Comparison of ENCODE assay signal across 8 cellular contexts in genomic region chr6:53986165-53986720, GRCh38.
A peak's percentile ranks its signal among the peaks of the same experiment; 100 is the strongest.
DNase-seq lines count a peak whose midpoint lies in the region; ATAC-seq and TF ChIP-seq lines count a peak whose summit lies in the region.

No MANE protein-coding gene starts in this region.

- H3K9me3 ChIP-seq in colonic mucosa (no peaks in the 10 kb centered on the region), lower lobe of right lung (no peaks in the 10 kb centered on the region)

- H3K36me3 ChIP-seq in colonic mucosa (no peaks in the 10 kb centered on the region), lower lobe of right lung (no peaks in the 10 kb centered on the region)

- no peaks in the 10 kb centered on the region for H3K27me3 ChIP-seq in colonic mucosa
- no peaks in the 10 kb centered on the region for H3K27me3 ChIP-seq in lower lobe of right lung (ENCODE audit: low read depth)

- ATAC-seq in HG02885 (IDR thresholded peaks at IDR 0.05; ENCODE audit: poor library complexity, unreplicated experiment) = peak; percentile 60
- ATAC-seq in lower lobe of right lung = peak; percentile 51 to 80
- no peak for ATAC-seq in HG03045 (IDR thresholded peaks at IDR 0.05; ENCODE audit: unreplicated experiment)
- no peak for ATAC-seq in GM21619 (IDR thresholded peaks at IDR 0.05; ENCODE audit: unreplicated experiment)

- peak; percentile 85 for TF ChIP-seq CTCF in colonic mucosa (IDR thresholded peaks at IDR 0.05)
- peak; percentile 68 for TF ChIP-seq CTCF in lower lobe of right lung (IDR thresholded peaks at IDR 0.05)

- H3K4me1 ChIP-seq in colonic mucosa (no peaks in the 10 kb centered on the region), lower lobe of right lung (no peaks in the 10 kb centered on the region)

- H3K27ac ChIP-seq in colonic mucosa (no peak overlapping the region), lower lobe of right lung (no peak overlapping the region)

- intact Hi-C loops in colonic mucosa (cut with DNase I) = loop anchor here (2.0 kb wide), 1 partner anchor 283 kb away; no protein-coding TSS in a partner anchor
- intact Hi-C loops in lower lobe of right lung (cut with DNase I) = no loop called here

- H3K4me3 ChIP-seq in colonic mucosa (no peak overlapping the region), lower lobe of right lung (no peak overlapping the region)

- peak; percentile 15 for DNase-seq in activated CD4-positive, alpha-beta T cell treated with anti-CD3 and anti-CD28 coated beads for 48 hours
- DNase-seq in activated CD4-positive, alpha-beta T cell treated with anti-CD3 and anti-CD28 coated beads for 1 hour = no peak
- DNase-seq in NCI-H748 (lab: John Stamatoyannopoulos, UW; ENCODE audit: unreplicated experiment) (peak; percentile 61), colonic mucosa (peak; percentile 49), lower lobe of right lung (no peak)

- no peak overlapping the region for H3K9ac ChIP-seq in colonic mucosa (ENCODE audit: low read depth in 2 of 2, low read length in 2 of 2)

Comparison
In these comparisons a context has a peak if more than half of its experiments do, and no peak if none do; other contexts are left out.
1. DNase-seq: peak in activated CD4-positive, alpha-beta T cell treated with anti-CD3 and anti-CD28 coated beads for 48 hours (single experiment), NCI-H748 (single experiment) and colonic mucosa (single experiment); none in activated CD4-positive, alpha-beta T cell treated with anti-CD3 and anti-CD28 coated beads for 1 hour (single experiment) and lower lobe of right lung (single experiment).
2. ATAC-seq: peak in HG02885 (single experiment) and lower lobe of right lung (2 of 2); none in HG03045 (single experiment) and GM21619 (single experiment).